Comparison of ENCODE assay signal across 8 cellular contexts in genomic region chr9:6024035-6024554, GRCh38. TPM values are rescaled to one million over a fixed set of nuclear protein-coding genes. Genes with fewer than 3 reads are reported as not detected.
DNase-seq lines count a peak whose midpoint lies in the region; ATAC-seq, FAIRE-seq and TF ChIP-seq lines count a peak whose summit lies in the region.

No MANE protein-coding gene starts in this region.

- H3K27me3 Mint-ChIP-seq in dendritic cell treated with granulocyte-macrophage colony-stimulating factor and Interleukin-4, amounts not matched to agents 40 ng/mL and 50 ng/mL, for 4 days: peaks cover 12% of the 10 kb centered on the region

- POLR2A ChIA-PET in HCT116 (lab: Charles Lee): interaction anchor here (1.0 to 1.5 kb wide), 3 partner anchors 9 to 733 kb away, joined by 3 to 10 read pairs (median 3); partner anchors contain the start of genes KDM4C and RANBP6

- peak; percentile 37 to 67 (median 67); a peak in 5 of 6 replicates for TF ChIP-seq CTCF in HCT116 (IDR thresholded peaks at IDR 0.05 in 2 of 3, conservative IDR thresholded peaks at IDR 0.05 in 1 of 3; ENCODE audit: borderline replicate concordance in 1 of 3, insufficient read depth in 1 of 3, low read depth in 2 of 3, low read length in 2 of 3)
- TF ChIP-seq CTCF in OCI-LY3 (IDR thresholded peaks at IDR 0.05; ENCODE audit: low read depth, low read length): peak; percentile 60
- TF ChIP-seq CTCF in pancreas (IDR thresholded peaks at IDR 0.05): peak; percentile 48 to 70 (median 54)

- H3K4me1 Mint-ChIP-seq in dendritic cell treated with granulocyte-macrophage colony-stimulating factor and Interleukin-4, amounts not matched to agents 40 ng/mL and 50 ng/mL, for 4 days (ENCODE audit: low read depth): peaks cover 6% of the 10 kb centered on the region

- peaks cover 0 to 4% of the 10 kb centered on the region in 2 donors for H3K36me3 Mint-ChIP-seq in activated naive CD4-positive, alpha-beta T cell treated with anti-CD3 and anti-CD28 coated beads, Interleukin-2, amount 50 U/mL, for 72 hours
- no peaks in the 10 kb centered on the region for H3K36me3 Mint-ChIP-seq in dendritic cell treated with granulocyte-macrophage colony-stimulating factor and Interleukin-4, amounts not matched to agents 40 ng/mL and 50 ng/mL, for 4 days (ENCODE audit: low read depth)

- H3K9me3 Mint-ChIP-seq in activated naive CD4-positive, alpha-beta T cell treated with anti-CD3 and anti-CD28 coated beads, Interleukin-2, amount 50 U/mL, for 72 hours: peaks cover 4 to 9% of the 10 kb centered on the region in 2 donors
- H3K9me3 Mint-ChIP-seq in dendritic cell treated with granulocyte-macrophage colony-stimulating factor and Interleukin-4, amounts not matched to agents 40 ng/mL and 50 ng/mL, for 4 days: no peaks in the 10 kb centered on the region

- H3K4me3 Mint-ChIP-seq in dendritic cell treated with granulocyte-macrophage colony-stimulating factor and Interleukin-4, amounts not matched to agents 40 ng/mL and 50 ng/mL, for 4 days: peak overlapping the region; percentile 61

- H3K9ac ChIP-seq in HCT116 (ENCODE audit: low read length) (no peak overlapping the region), OCI-LY3 (ENCODE audit: low read length) (no peak overlapping the region)

- RAD21 ChIA-PET in HCT116 (lab: Charles Lee; ENCODE audit: low non-redundant PET in 1 of 2, low total read pairs in 2 of 2, uncharacterized antibody in 2 of 2, unreplicated experiment in 2 of 2): no interaction called here

- H3K4me1 ChIP-seq in HCT116 (ENCODE audit: control insufficient read depth in 1 of 2, insufficient read depth in 2 of 2, low read length in 2 of 2): peaks cover 3 to 10% of the 10 kb centered on the region in 2 experiments; a peak in 3 of 4 replicates
- H3K4me1 ChIP-seq in OCI-LY3 (ENCODE audit: low read length): peaks cover 2% of the 10 kb centered on the region; the same call in 1 of the 2 replicates
- no peaks in the 10 kb centered on the region for H3K4me1 ChIP-seq in pancreas

- H3K9me3 ChIP-seq in HCT116 (ENCODE audit: control insufficient read depth in 1 of 2, insufficient read depth in 1 of 2, low read depth in 1 of 2, low read length in 2 of 2): no peaks in the 10 kb centered on the region
- no peaks in the 10 kb centered on the region for H3K9me3 ChIP-seq in OCI-LY3 (ENCODE audit: insufficient read depth, low read length)
- H3K9me3 ChIP-seq in pancreas: no peaks in the 10 kb centered on the region

- BruUV-seq in HCT116 (replicated peaks; lab: Mats Ljungman, UMichigan): no TSS peak

- TF ChIP-seq RAD21 in HCT116 (IDR thresholded peaks at IDR 0.05; ENCODE audit: low read depth): no peak

- peak overlapping the region; percentile 19; the same call in 1 of the 2 replicates for H3K27ac ChIP-seq in HCT116 (ENCODE audit: low read depth, low read length)
- H3K27ac ChIP-seq in OCI-LY3 (ENCODE audit: low read length): no peak overlapping the region
- no peak overlapping the region for H3K27ac ChIP-seq in pancreas

- H3K36me3 ChIP-seq in HCT116 (ENCODE audit: control insufficient read depth in 1 of 2, insufficient read depth in 2 of 2, low read length in 2 of 2): no peaks in the 10 kb centered on the region
- H3K36me3 ChIP-seq in OCI-LY3 (replicated peaks; ENCODE audit: low read depth, low read length): no peaks in the 10 kb centered on the region
- no peaks in the 10 kb centered on the region for H3K36me3 ChIP-seq in pancreas

- H3K4me2 ChIP-seq in HCT116 (ENCODE audit: low read length): peak overlapping the region; percentile 69
- H3K4me2 ChIP-seq in OCI-LY3 (ENCODE audit: low read length): peak overlapping the region; percentile 51

- H4K20me1 ChIP-seq in HCT116 (ENCODE audit: insufficient read depth) (no peaks in the 10 kb centered on the region), OCI-LY3 (ENCODE audit: insufficient read depth, low read length) (no peaks in the 10 kb centered on the region)

- H3K27ac Mint-ChIP-seq in activated naive CD4-positive, alpha-beta T cell treated with anti-CD3 and anti-CD28 coated beads, Interleukin-2, amount 50 U/mL, for 72 hours: no peak overlapping the region
- H3K27ac Mint-ChIP-seq in dendritic cell treated with granulocyte-macrophage colony-stimulating factor and Interleukin-4, amounts not matched to agents 40 ng/mL and 50 ng/mL, for 4 days: no peak overlapping the region

- peak in 1 of 2 donors; percentile 14 for DNase-seq in activated naive CD4-positive, alpha-beta T cell treated with anti-CD3 and anti-CD28 coated beads, Interleukin-2, amount 50 U/mL, for 72 hours (ENCODE audit: low spot score in 2 of 2)
- no peak for DNase-seq in activated naive CD4-positive, alpha-beta T cell (lab: John Stamatoyannopoulos, UW)
- DNase-seq in HCT116 (ENCODE audit: low read depth, low spot score) (peak; percentile 66), pancreas (no peak), NCI-H2171 treated with DMSO at 0.1 percent for 48 hours (lab: John Stamatoyannopoulos, UW) (no peak)
- DNase-seq in stimulated activated naive CD4-positive, alpha-beta T cell treated with Interleukin-2 at 50 U/mL for 16 hours (lab: John Stamatoyannopoulos, UW): no peak

- H3K79me2 ChIP-seq in HCT116 (ENCODE audit: insufficient read depth, low read length) (no peaks in the 10 kb centered on the region), OCI-LY3 (ENCODE audit: low read length) (no peaks in the 10 kb centered on the region)

- peak; percentile 32 for FAIRE-seq in pancreas (lab: Jason Lieb, UNC)

- peak; percentile 48 to 66 for ATAC-seq in activated naive CD4-positive, alpha-beta T cell treated with anti-CD3 and anti-CD28 coated beads, Interleukin-2, amount 50 U/mL, for 72 hours
- ATAC-seq in HCT116: peak; percentile 94
- ATAC-seq in pancreas: peak; percentile 64 to 86 (median 72)

- H3K27me3 ChIP-seq in HCT116 (ENCODE audit: insufficient read depth, low read length) (no peaks in the 10 kb centered on the region), OCI-LY3 (ENCODE audit: low read depth, low read length) (0 out of 2 replicates have a peak, but pooled peaks cover 3% of the 10 kb centered on the region), pancreas (no peaks in the 10 kb centered on the region)

- H2AFZ ChIP-seq in HCT116 (ENCODE audit: low read depth, low read length, poor library complexity, severe bottlenecking): peak overlapping the region; percentile 94
- peak overlapping the region; percentile 86 for H2AFZ ChIP-seq in OCI-LY3 (ENCODE audit: low read depth, low read length)

- H3K9me2 ChIP-seq in HCT116 (ENCODE audit: insufficient read depth): no peaks in the 10 kb centered on the region

- WGBS in pancreas, 2 donors: 17 to 18% methylated on average over 4 of the region's 4 CpGs

- CTCF ChIA-PET in HCT116 (lab: Charles Lee): interaction anchor here (0.5 to 2.5 kb wide), 10 partner anchors 9 to 282 kb away, joined by 3 to 12 read pairs (median 4); partner anchors contain the start of gene RANBP6

- H3K4me3 ChIP-seq in HCT116 (replicated peaks in 1 of 2; ENCODE audit: low read depth in 1 of 2, low read length in 2 of 2): peak overlapping the region in 1 of 2 experiments; percentile 36; a peak in 2 of 4 replicates
- H3K4me3 ChIP-seq in OCI-LY3 (ENCODE audit: low read length): peak overlapping the region; percentile 34
- no peak overlapping the region for H3K4me3 ChIP-seq in pancreas

- TF ChIP-seq POLR2A in HCT116 (IDR thresholded peaks at IDR 0.05; ENCODE audit: borderline replicate concordance, extremely low read depth, insufficient read depth, insufficient read length): no peak

- intact Hi-C loops in HCT116 (cut with micrococcal nuclease) (no loop called here), pancreas (cut with DNase I) (no loop called here)
- intact Hi-C loops in dendritic cell treated with granulocyte-macrophage colony-stimulating factor and Interleukin-4, amounts not matched to agents 40 ng/mL and 50 ng/mL, for 4 days (cut with micrococcal nuclease): no loop called here

TF ChIP-seq in HCT116, 20 proteins besides CTCF, POLR2A, EP300 and RAD21:
- TF ChIP-seq ZFX (IDR thresholded peaks at IDR 0.05) (no peak), TCF7L2 (IDR thresholded peaks at IDR 0.05; ENCODE audit: borderline replicate concordance, extremely low read depth, insufficient read depth, insufficient read length) (peak; percentile 57), FOSL1 (IDR thresholded peaks at IDR 0.05; ENCODE audit: low read depth) (no peak)

RNA-seq across cellular contexts. Expression of gene RANBP6, which starts 8.7 kb away (rescaled TPM):
- total RNA-seq in activated naive CD4-positive, alpha-beta T cell treated with anti-CD3 and anti-CD28 coated beads, Interleukin-2, amount 50 U/mL, for 72 hours: 10 to 100 TPM; 18.5 to 21.1 TPM
- total RNA-seq in HCT116 (2021; ENCODE audit: unreplicated experiment): 12.7 TPM
- polyA plus RNA-seq in HCT116 (2012): 7.7 and 8.7 TPM in 2 replicates
- 1 to 10 TPM; 3.9 to 8.7 (median 5.1) TPM for total RNA-seq in pancreas
- 1 to 10 TPM; 2.9 to 9.4 TPM for polyA plus RNA-seq in pancreas
